16 cellular contexts compared by ENCODE assay signal in genomic region chr13:76271728-76272232, GRCh38.
"Had no signal": no experiment of that assay in that cellular context is flagged by ENCODE, and none has a peak within 500 bp of the region (broad histone marks: within the 10 kb centered on the region; RNA-seq: fewer than 3 reads in every experiment).

No MANE protein-coding gene starts in this region.

- H3K4me1 ChIP-seq: esophagus squamous epithelium, pancreas had no signal

- H3K27me3 ChIP-seq: esophagus squamous epithelium, pancreas had no signal

- H3K4me3 ChIP-seq: esophagus squamous epithelium, lung, mucosa of descending colon, pancreas, thoracic aorta had no signal

- DNase-seq: activated CD4-positive, alpha-beta memory T cell treated with anti-CD3 and anti-CD28 coated beads, Interleukin-2, amount 10 ng/mL, durations not matched to agents 7 days and 5 days; activated CD4-positive, alpha-beta T cell treated with anti-CD3 and anti-CD28 coated beads for 4 hours; activated naive CD4-positive, alpha-beta T cell treated with anti-CD3 and anti-CD28 coated beads, Interleukin-2, amount 10 ng/mL, durations not matched to agents 7 days and 5 days; activated T-cell treated with anti-CD3 and anti-CD28 coated beads, Interleukin-2, amount 50 U/mL, for 24 hours; esophagus squamous epithelium; left colon; mucosa of descending colon; naive thymus-derived CD8-positive, alpha-beta T cell; stimulated activated CD4-positive, alpha-beta T cell treated with anti-CD3 and anti-CD28 coated beads, Interleukin-12 subunit alpha, Interleukin-12 subunit beta, amount 100 ng/mL, for 4 hours; stimulated activated CD4-positive, alpha-beta T cell treated with anti-CD3 and anti-CD28 coated beads, Interleukin-2, amount 100 ng/mL, for 24 hours had no signal

- H3K9me3 ChIP-seq: esophagus squamous epithelium, mucosa of descending colon, pancreas, thoracic aorta had no signal

- FAIRE-seq: astrocyte, colon, pancreas had no signal

- H3K36me3 ChIP-seq: esophagus squamous epithelium, pancreas, thoracic aorta had no signal

- H3K27ac ChIP-seq: esophagus squamous epithelium, pancreas, thoracic aorta, VCaP had no signal
